Comparison of ENCODE assay signal across 20 cellular contexts in genomic region chr11:41983458-41983857, GRCh38.
"Had no signal": no experiment of that assay in that cellular context is flagged by ENCODE, and none has a peak within 500 bp of the region (broad histone marks: within the 10 kb centered on the region; RNA-seq: fewer than 3 reads in every experiment).

No MANE protein-coding gene starts in this region.

- ATAC-seq: effector memory CD8-positive, alpha-beta T cell; left lobe of liver; natural killer cell treated with Interleukin-12 subunit alpha and Interleukin-12 subunit beta and Interleukin-15 and Interleukin-18, amount 100 ng/mL, for 72 hours; right cardiac atrium; upper lobe of right lung had no signal

- H3K27ac ChIP-seq: brain microvascular endothelial cell, esophagus squamous epithelium, prostate gland, thyroid gland, upper lobe of right lung had no signal

- H3K27me3 ChIP-seq: brain microvascular endothelial cell, esophagus squamous epithelium, thyroid gland, upper lobe of right lung had no signal

- H3K4me1 ChIP-seq: esophagus squamous epithelium, prostate gland, thyroid gland, upper lobe of right lung had no signal

- H3K4me3 ChIP-seq: esophagus squamous epithelium, lung, prostate gland, thyroid gland, upper lobe of right lung had no signal

- H3K36me3 ChIP-seq: brain microvascular endothelial cell, esophagus squamous epithelium, prostate gland, thyroid gland, upper lobe of right lung had no signal

- H3K9me3 ChIP-seq: esophagus squamous epithelium, prostate gland, thyroid gland, upper lobe of right lung had no signal

- DNase-seq: activated CD4-positive, alpha-beta memory T cell treated with anti-CD3 and anti-CD28 coated beads for 36 hours; activated CD4-positive, alpha-beta T cell treated with anti-CD3 and anti-CD28 coated beads for 4 hours; activated CD4-positive, CD25-positive, alpha-beta regulatory T cell; activated gamma-delta T cell; activated naive CD4-positive, alpha-beta T cell treated with anti-CD3 and anti-CD28 coated beads, Interleukin-2, amount 50 U/mL, for 16 hours; anterior cingulate cortex; brain microvascular endothelial cell; effector memory CD8-positive, alpha-beta T cell; esophagus squamous epithelium; kidney; right cardiac atrium; stimulated activated CD4-positive, alpha-beta T cell treated with anti-CD3 and anti-CD28 coated beads, Interleukin-12 subunit alpha, Interleukin-12 subunit beta, amount 100 ng/mL, for 4 hours; stimulated activated CD4-positive, alpha-beta T cell treated with anti-CD3 and anti-CD28 coated beads, Interleukin-4, amount 100 ng/mL, for 4 hours; substantia nigra; thyroid gland; upper lobe of right lung had no signal
